8 cellular contexts compared by ENCODE assay signal in the genomic region with DNA sequence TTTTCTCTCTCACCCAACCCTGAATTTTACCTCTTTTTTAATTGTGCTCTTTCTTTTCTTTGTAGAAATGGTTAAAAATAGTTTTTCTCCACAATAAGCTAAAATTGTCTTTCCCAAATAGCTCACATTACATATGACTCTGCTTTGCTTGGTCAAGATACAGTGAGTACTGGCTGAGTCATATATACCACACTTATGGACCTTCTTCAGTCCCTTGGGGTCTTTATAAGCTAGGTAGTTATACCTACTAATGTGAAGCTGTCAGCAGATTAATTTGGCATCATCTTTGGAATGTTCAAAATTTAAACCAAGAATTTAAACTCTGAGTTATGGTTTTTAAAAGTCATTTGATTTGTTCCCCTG.
DNase-seq lines count a peak whose midpoint lies in the region; ATAC-seq and TF ChIP-seq lines count a peak whose summit lies in the region.
"Not testable (repeated sequence)": the region's sequence is repeated elsewhere in the genome, so short reads cannot be mapped to it uniquely, and the experiment has no call there.

No MANE protein-coding gene starts in this region.

- H3K4me1 ChIP-seq in RWPE2 (ENCODE audit: insufficient read depth, poor library complexity, severe bottlenecking) (peaks cover 37% of the 10 kb centered on the region), body of pancreas (peaks cover 32% of the 10 kb centered on the region), subcutaneous abdominal adipose tissue (ENCODE audit: control insufficient read depth in 5 of 5, insufficient read depth in 5 of 5, low read length in 5 of 5) (peaks cover 0 to 12% (median 0%) of the 10 kb centered on the region in 5 donors)

- peaks cover 57% of the 10 kb centered on the region for H3K4me1 Mint-ChIP-seq in HFFc6 (ENCODE audit: low read depth)
- peaks cover 53% of the 10 kb centered on the region for H3K4me1 Mint-ChIP-seq in nephron

- H3K36me3 Mint-ChIP-seq in HFFc6 (ENCODE audit: low read depth); nephron (ENCODE audit: low read depth): not testable (repeated sequence)

- H3K9ac ChIP-seq in subcutaneous abdominal adipose tissue (ENCODE audit: low read length in 5 of 5), result not testable (repeated sequence)

- intact Hi-C loops in body of pancreas (cut with DNase I), result not testable (repeated sequence)
- intact Hi-C loops in Right ventricle myocardium inferior (cut with DNase I), result loop anchor here (10.0 kb wide), 1 partner anchor 255 kb away; a partner anchor contains a TSS

- not testable (repeated sequence) for H3K36me3 ChIP-seq in RWPE2 (ENCODE audit: low read depth); body of pancreas (replicated peaks in 1 of 2; ENCODE audit: insufficient read depth in 1 of 2, low read depth in 2 of 2)
- H3K36me3 ChIP-seq in subcutaneous abdominal adipose tissue (ENCODE audit: control insufficient read depth in 5 of 5, insufficient read depth in 5 of 5, low read length in 5 of 5), result peaks cover 0 to 11% (median 0%) of the 10 kb centered on the region in 5 donors

- H3K27me3 ChIP-seq in RWPE2 (ENCODE audit: insufficient read depth, poor library complexity, severe bottlenecking); body of pancreas; subcutaneous abdominal adipose tissue (ENCODE audit: control insufficient read depth in 5 of 5, insufficient read depth in 4 of 5, low read length in 5 of 5): not testable (repeated sequence)

- H3K9me3 Mint-ChIP-seq in HFFc6, nephron: not testable (repeated sequence)

- ATAC-seq in RWPE2 (ENCODE audit: low read depth) (peak; percentile 89), body of pancreas (peak; percentile 19), Right ventricle myocardium inferior (peak; percentile 13)

- not testable (repeated sequence) for TF ChIP-seq POLR2A in body of pancreas (IDR thresholded peaks at IDR 0.05)

- TF ChIP-seq CTCF in AG09319 (IDR thresholded peaks at IDR 0.05; ENCODE audit: low read depth, low read length); HFFc6 (IDR thresholded peaks at IDR 0.05); RWPE2 (IDR thresholded peaks at IDR 0.05; ENCODE audit: poor library complexity, severe bottlenecking); body of pancreas (IDR thresholded peaks at IDR 0.05); epithelial cell of esophagus (IDR thresholded peaks at IDR 0.05; ENCODE audit: insufficient read depth, low read depth, low read length, missing control alignments); nephron (IDR thresholded peaks at IDR 0.05; ENCODE audit: unreplicated experiment in 3 of 3): not testable (repeated sequence)

- H3K27me3 Mint-ChIP-seq in HFFc6 (ENCODE audit: insufficient read depth); nephron (ENCODE audit: low read depth): not testable (repeated sequence)

- H3K27ac Mint-ChIP-seq in HFFc6 (peak overlapping the region; percentile 91), nephron (peak overlapping the region in 2 of 3 experiments; percentile 1 to 12)

- peak overlapping the region; percentile 34 for H3K27ac ChIP-seq in RWPE2 (ENCODE audit: poor library complexity, severe bottlenecking)
- peak overlapping the region in 2 of 4 donors; percentile 2 to 8 for H3K27ac ChIP-seq in body of pancreas
- H3K27ac ChIP-seq in subcutaneous abdominal adipose tissue (ENCODE audit: low read depth, low read length), result peak overlapping the region; percentile 66

- H3K4me3 Mint-ChIP-seq in HFFc6, result peak overlapping the region; percentile 61
- not testable (repeated sequence) for H3K4me3 Mint-ChIP-seq in nephron

- DNase-seq in AG09319 (ENCODE audit: extremely low read depth, low read depth) (peak; percentile 16), HFFc6 (peak; percentile 71), epithelial cell of esophagus (ENCODE audit: low read depth) (peak; percentile 23)
- DNase-seq in RWPE2 (ENCODE audit: low spot score); body of pancreas; Right ventricle myocardium inferior (ENCODE audit: missing footprints): not testable (repeated sequence)

- not testable (repeated sequence) for H3K4me3 ChIP-seq in RWPE2 (ENCODE audit: severe bottlenecking); body of pancreas; epithelial cell of esophagus (ENCODE audit: low read length); subcutaneous abdominal adipose tissue (ENCODE audit: low read depth in 1 of 5, low read length in 5 of 5)

- H3K9me3 ChIP-seq in RWPE2 (ENCODE audit: severe bottlenecking); body of pancreas; subcutaneous abdominal adipose tissue (ENCODE audit: control insufficient read depth in 5 of 5, low read length in 5 of 5): not testable (repeated sequence)

Comparison
In these comparisons a context has a peak if more than half of its experiments do, and no peak if none do; other contexts are left out.
1. ATAC-seq: peak in every context shown above with its lines; median percentile 89 in RWPE2; 19 in body of pancreas; 13 in Right ventricle myocardium inferior.